ENCODE assay signal across 30 cellular contexts in the genomic region with DNA sequence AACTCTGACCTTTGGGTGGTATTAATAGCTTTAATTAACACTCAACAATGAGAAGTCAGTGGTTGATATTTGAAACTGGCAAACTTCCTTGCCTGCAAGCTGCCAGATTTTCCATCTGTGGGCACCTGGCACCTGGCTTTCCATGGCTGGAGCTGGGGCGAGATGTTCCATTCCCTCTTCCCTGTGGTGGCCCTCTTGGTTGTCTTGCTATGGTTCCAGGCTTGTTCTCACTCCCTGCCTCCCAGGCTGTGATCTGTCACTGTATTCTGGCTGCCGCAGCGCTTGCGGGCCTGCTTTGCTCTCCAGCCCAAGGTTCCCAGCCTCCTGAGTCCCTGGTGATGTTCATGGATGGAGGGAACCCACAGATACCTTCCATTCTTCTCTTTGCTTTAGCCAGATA.
"Had no signal": no experiment of that assay in that cellular context is flagged by ENCODE, and none has a peak within 500 bp of the region (broad histone marks: within the 10 kb centered on the region; RNA-seq: fewer than 3 reads in every experiment).

No MANE protein-coding gene starts in this region.

- H3K9me3 ChIP-seq: adrenal gland, body of pancreas, breast epithelium, Peyer's patch had no signal

- ATAC-seq: activated naive CD4-positive, alpha-beta T cell treated with anti-CD3 and anti-CD28 coated beads, Interleukin-2, amount 50 U/mL, for 72 hours; activated T-cell treated with anti-CD3 and anti-CD28 coated beads, Interleukin-2, amount 50 U/mL, for 4 hours; body of pancreas; K562; PC-3; SK-N-SH treated with all-trans-retinoic acid at 6 μM for 48 hours; T-cell; T-helper 17 cell had no signal

- H3K36me3 ChIP-seq: adrenal gland, breast epithelium, Peyer's patch had no signal

- H3K4me3 ChIP-seq: adrenal gland, body of pancreas, breast epithelium, K562, Peyer's patch had no signal

- H3K27ac ChIP-seq: adrenal gland, body of pancreas, breast epithelium, Peyer's patch, VCaP had no signal

- DNase-seq: activated B cell treated with CpG ODN at 0.5 μM for 24 hours; activated CD4-positive, alpha-beta memory T cell treated with anti-CD3 and anti-CD28 coated beads for 36 hours; activated CD4-positive, alpha-beta T cell treated with anti-CD3 and anti-CD28 coated beads for 4 hours; activated CD4-positive, alpha-beta T cell treated with anti-CD3 and anti-CD28 coated beads, Interleukin-2, amount 50 U/mL, for 1 hour; activated CD4-positive, CD25-positive, alpha-beta regulatory T cell treated with anti-CD3 and anti-CD28 coated beads, Interleukin-2, amount 50 U/mL, for 72 hours; activated CD8-positive, alpha-beta memory T cell treated with anti-CD3 and anti-CD28 coated beads, Interleukin-2, amount 50 U/mL, for 4 hours; activated gamma-delta T cell treated with Interleukin-2 at 50 U/mL for 16 hours; activated naive CD4-positive, alpha-beta T cell treated with anti-CD3 and anti-CD28 coated beads for 36 hours; activated T-cell treated with anti-CD3 and anti-CD28 coated beads for 4 hours; activated T-cell treated with anti-CD3 and anti-CD28 coated beads, Interleukin-2, amount 50 U/mL, for 4 hours; adrenal gland; body of pancreas; NCI-H1092 treated with DMSO at 0.1 percent for 48 hours; NCI-H1694; NCI-H2029; NCI-H2107; NCI-H345; NCI-H524 treated with DMSO at 0.1 percent for 48 hours; NCI-H774; PC-3; Peyer's patch; RPMI8226; SHP77 treated with DMSO at 0.1 percent for 48 hours; T-cell; T-helper 17 cell had no signal

- H3K27me3 ChIP-seq: adrenal gland, body of pancreas, breast epithelium, Peyer's patch had no signal

- H3K4me1 ChIP-seq: adrenal gland, body of pancreas, breast epithelium, Peyer's patch had no signal
